ENCODE assay signal across 24 cellular contexts in the genomic region with DNA sequence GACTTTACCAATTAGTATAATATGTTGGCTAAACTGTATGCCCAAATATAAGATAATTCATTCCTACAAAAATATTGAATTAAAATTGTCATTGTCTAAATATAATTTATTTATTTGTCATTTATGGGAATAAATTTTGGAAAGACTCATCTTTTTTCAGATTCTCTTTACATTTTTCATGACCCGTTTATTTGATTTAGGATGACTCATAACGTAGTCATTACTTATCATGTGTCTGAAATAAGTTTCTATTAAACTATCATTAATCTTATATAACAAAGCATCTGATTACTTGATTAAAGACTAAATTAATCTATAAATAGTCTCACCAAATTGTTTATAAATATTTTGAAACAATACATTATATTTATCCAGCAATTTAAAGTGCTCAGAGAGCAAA.
"Had no signal": no experiment of that assay in that cellular context is flagged by ENCODE, and none has a peak within 500 bp of the region (broad histone marks: within the 10 kb centered on the region; RNA-seq: fewer than 3 reads in every experiment).

No MANE protein-coding gene starts in this region.

- H3K4me3 ChIP-seq: breast epithelium, colonic mucosa, left ventricle myocardium inferior, mucosa of descending colon, suprapubic skin, tibial artery, upper lobe of right lung had no signal

- H3K4me1 ChIP-seq: breast epithelium, colonic mucosa, left ventricle myocardium inferior, suprapubic skin, upper lobe of right lung had no signal

- H3K36me3 ChIP-seq: breast epithelium, colonic mucosa, left ventricle myocardium inferior, suprapubic skin, tibial artery, upper lobe of right lung, WERI-Rb-1 had no signal

- H3K9me3 ChIP-seq: breast epithelium, colonic mucosa, left ventricle myocardium inferior, mucosa of descending colon, suprapubic skin, tibial artery, upper lobe of right lung had no signal

- DNase-seq: activated CD4-positive, alpha-beta memory T cell treated with anti-CD3 and anti-CD28 coated beads, Interleukin-2, amount 10 ng/mL, durations not matched to agents 7 days and 5 days; activated CD4-positive, alpha-beta T cell treated with anti-CD3 and anti-CD28 coated beads for 48 hours; activated CD8-positive, alpha-beta memory T cell treated with anti-CD3 and anti-CD28 coated beads, Interleukin-2, amount 50 U/mL, for 48 hours; activated naive CD8-positive, alpha-beta T cell treated with anti-CD3 and anti-CD28 coated beads, Interleukin-2, amount 50 U/mL, for 24 hours; activated T-cell treated with anti-CD3 and anti-CD28 coated beads, Interleukin-2, amount 50 U/mL, for 4 hours; amygdala; colonic mucosa; effector CD8-positive, alpha-beta T cell; erythroblast; head of caudate nucleus; hypothalamus; left ventricle myocardium inferior; mucosa of descending colon; right cardiac atrium; stimulated activated CD4-positive, alpha-beta T cell treated with anti-CD3 and anti-CD28 coated beads, Interleukin-15, amount 100 ng/mL, for 24 hours; stimulated activated CD4-positive, alpha-beta T cell treated with anti-CD3 and anti-CD28 coated beads, Interleukin-2, amount 100 ng/mL, for 24 hours; stimulated activated naive CD4-positive, alpha-beta T cell; T-helper 9 cell; tibial artery; upper lobe of right lung; WERI-Rb-1 had no signal

- H3K27ac ChIP-seq: breast epithelium, colonic mucosa, left ventricle myocardium inferior, suprapubic skin, tibial artery, upper lobe of right lung, WERI-Rb-1 had no signal

- FAIRE-seq: endometrium had no signal

- H3K27me3 ChIP-seq: breast epithelium, colonic mucosa, suprapubic skin, tibial artery, upper lobe of right lung had no signal
